ENCODE assay signal across 1 cellular context in genomic region chr2:207767461-207768167, GRCh38.
A peak's percentile ranks its signal among the peaks of the same experiment; 100 is the strongest.
TF ChIP-seq lines count a peak whose summit lies in the region.

No MANE protein-coding gene starts in this region.

TF ChIP-seq in HepG2, 621 proteins besides CTCF, POLR2A, EP300 and RAD21 (continued from another document and continues in another):
- TF ChIP-seq CERS6 (CRISPR knock-in tag; IDR thresholded peaks at IDR 0.05) (no peak), ZNF557 (CRISPR knock-in tag; IDR thresholded peaks at IDR 0.05) (no peak), NFE2L1 (CRISPR knock-in tag; IDR thresholded peaks at IDR 0.05; ENCODE audit: borderline replicate concordance) (no peak), TBX3 (IDR thresholded peaks at IDR 0.05; ENCODE audit: borderline replicate concordance) (0 out of 2 replicates have a peak, but pooled peaks have one; percentile 15), ZBTB21 (CRISPR knock-in tag; IDR thresholded peaks at IDR 0.05) (no peak), MXI1 (IDR thresholded peaks at IDR 0.05; ENCODE audit: borderline replicate concordance, low read depth, low read length) (peak; percentile 48; the same call in 1 of the 3 replicates), SCMH1 (CRISPR knock-in tag; IDR thresholded peaks at IDR 0.05; ENCODE audit: borderline replicate concordance) (no peak), ZBTB14 (CRISPR knock-in tag; IDR thresholded peaks at IDR 0.05) (no peak; the same call in 1 of the 2 replicates), ZNF101 (CRISPR knock-in tag; IDR thresholded peaks at IDR 0.05; ENCODE audit: borderline replicate concordance, low read depth) (no peak), POGZ (CRISPR knock-in tag; IDR thresholded peaks at IDR 0.05) (peak; percentile 61; the same call in 1 of the 2 replicates), ZNF382 (CRISPR knock-in tag; IDR thresholded peaks at IDR 0.05; ENCODE audit: borderline replicate concordance) (no peak), KAT8 (CRISPR knock-in tag; IDR thresholded peaks at IDR 0.05) (peak; percentile 57; the same call in 1 of the 2 replicates), PRDM4 (CRISPR knock-in tag; IDR thresholded peaks at IDR 0.05; ENCODE audit: borderline replicate concordance) (no peak), ATF6 (CRISPR knock-in tag; conservative IDR thresholded peaks at IDR 0.05) (no peak), DBP (CRISPR knock-in tag; IDR thresholded peaks at IDR 0.05; ENCODE audit: not compliant biosample characterization) (no peak), ZNF138 (CRISPR knock-in tag; IDR thresholded peaks at IDR 0.05; ENCODE audit: low read depth) (no peak), KDM1A (CRISPR knock-in tag; IDR thresholded peaks at IDR 0.05) (peak; percentile 78), KIAA2018 (CRISPR knock-in tag; IDR thresholded peaks at IDR 0.05; ENCODE audit: borderline replicate concordance) (no peak), HDAC6 (IDR thresholded peaks at IDR 0.05; ENCODE audit: low read depth, low read length) (no peak), ZNF619 (CRISPR knock-in tag; IDR thresholded peaks at IDR 0.05) (peak; percentile 66; the same call in 1 of the 2 replicates), GLMP (CRISPR knock-in tag; IDR thresholded peaks at IDR 0.05; ENCODE audit: borderline replicate concordance) (peak; percentile 24; the same call in 1 of the 2 replicates), ZSCAN5A (CRISPR knock-in tag; IDR thresholded peaks at IDR 0.05; ENCODE audit: borderline replicate concordance) (no peak), ZNF549 (CRISPR knock-in tag; IDR thresholded peaks at IDR 0.05) (no peak), CREM (IDR thresholded peaks at IDR 0.05) (no peak), CREM (CRISPR knock-in tag; IDR thresholded peaks at IDR 0.05) (no peak), ZNF598 (CRISPR knock-in tag; IDR thresholded peaks at IDR 0.05; ENCODE audit: borderline replicate concordance) (no peak), WIZ (CRISPR knock-in tag; IDR thresholded peaks at IDR 0.05) (no peak), MZF1 (CRISPR knock-in tag; IDR thresholded peaks at IDR 0.05; ENCODE audit: borderline replicate concordance) (0 out of 2 replicates have a peak, but pooled peaks have one; percentile 20), FOSL1 (CRISPR knock-in tag; IDR thresholded peaks at IDR 0.05; ENCODE audit: borderline replicate concordance) (no peak), TP53 (CRISPR knock-in tag; conservative IDR thresholded peaks at IDR 0.05) (no peak), MTERF4 (CRISPR knock-in tag; IDR thresholded peaks at IDR 0.05) (no peak), NR0B2 (CRISPR knock-in tag; IDR thresholded peaks at IDR 0.05) (no peak), GATAD2A (CRISPR knock-in tag; IDR thresholded peaks at IDR 0.05) (peak; percentile 85), LBX2 (CRISPR knock-in tag; IDR thresholded peaks at IDR 0.05; ENCODE audit: borderline replicate concordance) (no peak), ELF4 (CRISPR knock-in tag; IDR thresholded peaks at IDR 0.05; ENCODE audit: borderline replicate concordance) (no peak), DPF2 (CRISPR knock-in tag; IDR thresholded peaks at IDR 0.05; ENCODE audit: borderline replicate concordance, low read depth) (no peak), MYPOP (CRISPR knock-in tag; IDR thresholded peaks at IDR 0.05) (no peak)
